In the genomic region with DNA sequence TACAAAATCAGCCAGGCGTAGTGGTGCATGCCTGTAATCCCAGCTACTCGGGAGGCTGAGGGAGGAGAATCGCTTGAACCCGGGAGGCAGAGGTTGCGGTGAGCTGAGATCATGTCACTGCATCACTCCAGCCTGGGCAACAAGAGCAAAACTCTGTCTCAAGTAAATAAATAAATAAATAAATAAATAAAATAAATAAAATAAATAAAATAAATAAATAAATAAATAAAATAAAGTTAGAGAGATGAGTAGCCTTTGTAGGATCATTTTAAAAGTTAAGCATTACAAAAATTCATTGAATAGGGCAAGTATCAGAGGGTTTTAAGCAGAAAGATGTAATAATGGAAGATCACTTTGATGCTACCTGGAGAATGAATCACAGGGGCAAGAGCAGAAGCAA, we compare ENCODE assay signal across 12 cellular contexts. TPM values are rescaled to one million over a fixed set of nuclear protein-coding genes. Genes with fewer than 3 reads are reported as not detected.
"Had no signal": no experiment of that assay in that cellular context is flagged by ENCODE, and none has a peak within 500 bp of the region (broad histone marks: within the 10 kb centered on the region; RNA-seq: fewer than 3 reads in every experiment).

No MANE protein-coding gene starts in this region.

RNA-seq across cellular contexts. Expression of gene GRIK2, which starts 9.8 kb away (rescaled TPM):
- total RNA-seq: activated CD4-positive, alpha-beta memory T cell treated with anti-CD3 and anti-CD28 coated beads for 36 hours; activated CD4-positive, alpha-beta memory T cell treated with anti-CD3 and anti-CD28 coated beads, Interleukin-2, amount 10 ng/mL, durations not matched to agents 7 days and 5 days; activated CD4-positive, alpha-beta T cell treated with anti-CD3 and anti-CD28 coated beads for 36 hours; activated CD4-positive, alpha-beta T cell treated with anti-CD3 and anti-CD28 coated beads, Interleukin-2, amount 10 ng/mL, durations not matched to agents 24 days and 14 days; activated CD4-positive, alpha-beta T cell treated with anti-CD3 and anti-CD28 coated beads, Interleukin-2, amount 10 ng/mL, durations not matched to agents 7 days and 5 days; activated CD8-positive, alpha-beta memory T cell treated with anti-CD3 and anti-CD28 coated beads for 36 hours; activated CD8-positive, alpha-beta memory T cell treated with anti-CD3 and anti-CD28 coated beads, Interleukin-2, amount 10 ng/mL, durations not matched to agents 7 days and 5 days; activated CD8-positive, alpha-beta T cell treated with anti-CD3 and anti-CD28 coated beads for 36 hours; activated CD8-positive, alpha-beta T cell treated with anti-CD3 and anti-CD28 coated beads, Interleukin-2, amount 10 ng/mL, durations not matched to agents 7 days and 5 days; T-helper 1 cell treated with Interleukin-12 subunit alpha and Interleukin-12 subunit beta and Interleukin-4 antibody, amounts not matched to agents 30 ng/mL and 1 ng/mL, for 36 hours; T-helper 17 cell; T-helper 2 cell treated with Interferon-gamma antibody and Interleukin-4, amounts not matched to agents 100 ng/mL and 5 ng/mL, for 36 hours had no signal
